In the genomic region with DNA sequence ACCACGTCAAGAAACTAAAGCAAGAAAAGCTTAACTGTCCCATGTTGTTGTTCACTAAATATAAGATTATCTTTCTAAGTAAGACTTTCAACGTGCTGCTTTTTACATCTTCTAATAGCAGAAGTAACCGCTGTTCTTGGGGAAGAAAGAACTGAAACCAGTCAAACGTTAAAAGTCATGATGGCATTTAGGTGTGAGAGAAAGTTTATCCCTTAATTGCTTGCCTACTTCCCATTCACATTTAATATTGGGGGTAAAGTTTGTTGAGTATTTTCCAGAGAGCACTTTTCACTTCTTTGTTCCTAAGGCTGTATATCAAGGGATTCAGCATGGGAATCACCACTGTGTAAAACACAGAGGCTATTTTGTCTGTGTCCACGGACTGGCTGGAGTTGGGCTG, we compare ENCODE assay signal across 21 cellular contexts. TPM values are rescaled to one million over a fixed set of nuclear protein-coding genes. Genes with fewer than 3 reads are reported as not detected.
DNase-seq lines count a peak whose midpoint lies in the region; ATAC-seq and TF ChIP-seq lines count a peak whose summit lies in the region.
"Had no signal": no experiment of that assay in that cellular context is flagged by ENCODE, and none has a peak within 500 bp of the region (broad histone marks: within the 10 kb centered on the region; RNA-seq: fewer than 3 reads in every experiment).

No MANE protein-coding gene starts in this region.

- CTCF ChIA-PET in activated B cell treated with CpG ODN at 0.5 μM for 24 hours (lab: Charles Lee) = no interaction called here

- H3K9me3 ChIP-seq in tibial artery = no peaks in the 10 kb centered on the region
- H3K9me3 ChIP-seq: BE2C, pancreas had no signal

- DNase-seq in activated B cell treated with CpG ODN at 0.5 μM for 24 hours (no peak), HFFc6 (no peak), tibial artery (no peak), amygdala (lab: John Stamatoyannopoulos, UW) (no peak)
- DNase-seq: activated CD8-positive, alpha-beta memory T cell treated with anti-CD3 and anti-CD28 coated beads, Interleukin-2, amount 50 U/mL, for 4 hours; activated naive CD4-positive, alpha-beta T cell treated with anti-CD3 and anti-CD28 coated beads, Interleukin-2, amount 10 ng/mL, durations not matched to agents 7 days and 5 days; BE2C; DMS53; effector memory CD4-positive, alpha-beta T cell; NCI-H2107; NCI-H748 treated with DMSO at 0.1 percent for 48 hours; pancreas; stimulated activated naive CD4-positive, alpha-beta T cell; T-helper 2 cell had no signal

- TF ChIP-seq CTCF in activated B cell treated with CpG ODN at 0.5 μM for 24 hours (IDR thresholded peaks at IDR 0.05) (no peak), HFFc6 (IDR thresholded peaks at IDR 0.05) (no peak), tibial artery (IDR thresholded peaks at IDR 0.05) (no peak)

- H3K27me3 Mint-ChIP-seq in activated B cell treated with CpG ODN at 0.5 μM for 24 hours (no peaks in the 10 kb centered on the region), HFFc6 (ENCODE audit: insufficient read depth) (peaks cover 2% of the 10 kb centered on the region; the same call in 1 of the 2 replicates)
- H3K27me3 Mint-ChIP-seq: activated naive CD4-positive, alpha-beta T cell treated with anti-CD3 and anti-CD28 coated beads, Interleukin-2, amount 10 ng/mL, durations not matched to agents 7 days and 5 days had no signal

- no peak overlapping the region for H3K27ac Mint-ChIP-seq in activated B cell treated with CpG ODN at 0.5 μM for 24 hours
- H3K27ac Mint-ChIP-seq in HFFc6 = no peak overlapping the region
- H3K27ac Mint-ChIP-seq: activated naive CD4-positive, alpha-beta T cell treated with anti-CD3 and anti-CD28 coated beads, Interleukin-2, amount 10 ng/mL, durations not matched to agents 7 days and 5 days had no signal

- H3K4me3 ChIP-seq in tibial artery = no peak overlapping the region
- H3K4me3 ChIP-seq: pancreas had no signal

- H3K27me3 ChIP-seq in tibial artery = no peaks in the 10 kb centered on the region
- H3K27me3 ChIP-seq: BE2C, pancreas had no signal

- POLR2A ChIA-PET in activated B cell treated with CpG ODN at 0.5 μM for 24 hours (lab: Charles Lee) = interaction anchor here (0.5 to 0.9 kb wide), 2 partner anchors 73 to 676 kb away, joined by 3 to 4 read pairs; no protein-coding TSS in a partner anchor

- H3K36me3 Mint-ChIP-seq in activated B cell treated with CpG ODN at 0.5 μM for 24 hours (ENCODE audit: low read depth) (no peaks in the 10 kb centered on the region), HFFc6 (ENCODE audit: low read depth) (peaks cover 10% of the 10 kb centered on the region; the same call in 1 of the 2 replicates)
- H3K36me3 Mint-ChIP-seq: activated naive CD4-positive, alpha-beta T cell treated with anti-CD3 and anti-CD28 coated beads, Interleukin-2, amount 10 ng/mL, durations not matched to agents 7 days and 5 days had no signal

- H3K27ac ChIP-seq in tibial artery = no peak overlapping the region
- H3K27ac ChIP-seq: pancreas had no signal

- H3K36me3 ChIP-seq in tibial artery = no peaks in the 10 kb centered on the region
- H3K36me3 ChIP-seq: BE2C, pancreas had no signal

- H3K4me1 ChIP-seq in tibial artery = no peaks in the 10 kb centered on the region
- H3K4me1 ChIP-seq: BE2C, pancreas had no signal

- ATAC-seq in GM18517 (IDR thresholded peaks at IDR 0.05; ENCODE audit: unreplicated experiment) (peak; percentile 46), GM21423 (IDR thresholded peaks at IDR 0.05; ENCODE audit: unreplicated experiment) (peak; percentile 33), HG03378 (IDR thresholded peaks at IDR 0.05; ENCODE audit: unreplicated experiment) (peak; percentile 46), activated B cell treated with CpG ODN at 0.5 μM for 24 hours (ENCODE audit: low read depth) (no peak)
- ATAC-seq: activated CD4-positive, CD25-positive, alpha-beta regulatory T cell treated with anti-CD3 and anti-CD28 coated beads, Interleukin-2, amount 50 U/mL, for 24 hours; pancreas had no signal

- H3K4me3 Mint-ChIP-seq in activated B cell treated with CpG ODN at 0.5 μM for 24 hours (peak overlapping the region; percentile 17), HFFc6 (no peak overlapping the region)
- H3K4me3 Mint-ChIP-seq: activated naive CD4-positive, alpha-beta T cell treated with anti-CD3 and anti-CD28 coated beads, Interleukin-2, amount 10 ng/mL, durations not matched to agents 7 days and 5 days had no signal

- peaks cover 36% of the 10 kb centered on the region for H3K4me1 Mint-ChIP-seq in activated B cell treated with CpG ODN at 0.5 μM for 24 hours
- H3K4me1 Mint-ChIP-seq in HFFc6 (ENCODE audit: low read depth) = peaks cover 23% of the 10 kb centered on the region
- H3K4me1 Mint-ChIP-seq: activated naive CD4-positive, alpha-beta T cell treated with anti-CD3 and anti-CD28 coated beads, Interleukin-2, amount 10 ng/mL, durations not matched to agents 7 days and 5 days had no signal

- intact Hi-C loops in activated B cell treated with CpG ODN at 0.5 μM for 24 hours (cut with micrococcal nuclease) = no loop called here
- intact Hi-C loops in tibial artery (cut with DNase I; ENCODE audit: low total_unique reads) = no loop called here

- no peaks in the 10 kb centered on the region for H3K9me3 Mint-ChIP-seq in activated B cell treated with CpG ODN at 0.5 μM for 24 hours
- no peaks in the 10 kb centered on the region for H3K9me3 Mint-ChIP-seq in HFFc6
- H3K9me3 Mint-ChIP-seq: activated naive CD4-positive, alpha-beta T cell treated with anti-CD3 and anti-CD28 coated beads, Interleukin-2, amount 10 ng/mL, durations not matched to agents 7 days and 5 days had no signal

RNA-seq across cellular contexts. Expression of a gene that starts 1.0 kb away (rescaled TPM):
- total RNA-seq in activated B cell treated with CpG ODN at 0.5 μM for 24 hours = 0.60 and 0.71 TPM in 2 replicates
- under 1 TPM in 1 of 6 experiments, not detected in 5; 0.31 TPM for total RNA-seq in HFFc6 (2021; fragmentation: NEBNext Ultra II Directional; extraction: Animal tissue kit (Norgen Biotek cat#: 25700))
- total RNA-seq: bronchial epithelial cell, pancreas, skeletal muscle tissue, urinary bladder had no signal
